In the genomic region with DNA sequence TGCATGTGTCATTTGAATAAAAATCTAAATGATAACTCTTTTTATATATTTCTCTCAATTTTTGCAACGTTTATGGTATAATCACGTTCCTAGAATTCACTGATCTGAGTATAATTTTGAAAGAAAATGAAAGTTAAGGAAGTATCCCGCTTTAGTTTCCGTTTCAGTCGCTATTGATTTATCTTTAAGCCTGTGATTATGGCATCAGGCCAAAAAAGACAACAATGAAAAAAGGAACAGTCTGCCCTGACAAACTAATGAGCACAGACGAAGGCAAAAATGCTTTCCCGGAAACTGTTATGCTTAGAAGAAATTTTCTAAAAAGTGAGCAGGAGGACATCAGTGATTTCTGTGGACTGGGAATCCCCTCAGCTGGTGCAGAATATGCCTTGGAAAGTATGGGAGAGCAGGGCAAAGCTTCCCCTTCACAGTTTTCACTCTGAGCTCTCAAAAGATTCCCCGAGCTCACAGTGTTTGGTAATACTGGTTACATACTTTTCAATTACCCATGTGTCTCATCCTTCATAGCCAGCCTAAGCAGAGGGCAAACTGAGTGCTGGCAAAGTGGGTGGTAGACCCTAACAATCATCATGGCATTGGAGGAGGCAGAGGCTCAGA, we compare ENCODE assay signal across 1 cellular context.
TF ChIP-seq lines count a peak whose summit lies in the region.

No MANE protein-coding gene starts in this region.

TF ChIP-seq in IMR-90, 13 proteins besides CTCF, POLR2A, EP300 and RAD21:
- TF ChIP-seq RCOR1 (IDR thresholded peaks at IDR 0.05; ENCODE audit: insufficient replicate concordance, low read length) = no peak
- no peak for TF ChIP-seq CHD1 (IDR thresholded peaks at IDR 0.05; ENCODE audit: low read depth, low read length)
- TF ChIP-seq MXI1 (IDR thresholded peaks at IDR 0.05; ENCODE audit: borderline replicate concordance, low read depth, low read length) = no peak
- no peak for TF ChIP-seq CEBPB (IDR thresholded peaks at IDR 0.05; ENCODE audit: low read depth, low read length)
TF ChIP-seq in IMR-90: peak in this region for 0.
